ENCODE assay signal across 8 cellular contexts in the genomic region with DNA sequence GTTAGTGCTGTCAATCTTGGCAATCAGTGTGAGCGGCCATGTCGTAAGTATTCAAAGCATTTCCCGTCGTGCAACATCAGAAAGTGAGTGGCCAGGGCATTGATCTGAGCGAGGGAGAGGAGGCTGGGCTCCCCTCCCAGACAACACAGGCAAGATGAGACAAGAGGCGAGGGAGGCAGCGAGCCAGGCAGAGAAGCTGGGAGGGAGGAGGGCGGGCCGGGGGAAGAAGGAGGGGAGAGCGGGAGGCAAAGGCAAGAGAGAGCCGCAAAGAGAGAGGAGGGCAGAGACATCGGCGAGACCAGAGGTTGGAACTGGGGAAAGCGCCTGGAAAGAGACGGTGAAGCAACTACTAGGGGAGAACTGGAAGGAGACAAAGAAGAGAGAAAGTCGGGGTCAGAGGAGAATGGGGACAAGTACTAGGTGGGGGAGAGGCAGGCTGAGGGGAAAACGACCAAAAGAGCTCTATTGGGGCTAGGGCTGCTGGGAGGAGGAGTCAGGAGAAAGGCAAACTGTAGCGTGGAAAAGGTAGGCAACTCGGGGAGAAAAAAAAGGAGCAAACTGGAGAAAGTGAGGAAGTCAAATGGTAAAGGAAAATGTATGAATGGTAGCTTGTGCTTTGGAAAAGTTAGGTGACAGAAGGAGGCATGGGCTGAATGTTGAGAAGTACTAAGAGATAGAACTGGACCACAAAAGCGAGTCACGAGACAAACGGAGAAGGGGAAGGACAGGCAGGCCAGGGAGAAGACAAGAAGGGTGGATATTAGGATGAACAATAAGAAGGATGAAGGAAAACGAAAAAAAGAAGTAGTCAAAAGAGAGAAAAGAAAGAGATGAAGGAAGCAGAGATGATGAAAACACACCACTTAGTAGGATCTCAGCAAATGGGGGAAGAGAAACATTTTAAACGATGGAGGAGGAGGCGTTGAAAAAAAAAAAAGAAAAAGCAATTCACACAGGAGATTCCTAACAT.
A peak's percentile ranks its signal among the peaks of the same experiment; 100 is the strongest.
DNase-seq lines count a peak whose midpoint lies in the region; ATAC-seq lines count a peak whose summit lies in the region.

No MANE protein-coding gene starts in this region.

- CTCF ChIA-PET in CD8-positive, alpha-beta memory T cell (lab: Charles Lee), result no interaction called here

- no peak overlapping the region for H3K4me3 Mint-ChIP-seq in CD8-positive, alpha-beta memory T cell

- H3K4me1 Mint-ChIP-seq in CD8-positive, alpha-beta memory T cell, result peaks cover 37 to 48% (median 40%) of the 10 kb centered on the region in 3 donors

- POLR2A ChIA-PET in CD8-positive, alpha-beta memory T cell (lab: Charles Lee), result no interaction called here

- H3K4me3 ChIP-seq in CD8-positive, alpha-beta memory T cell (ENCODE audit: low read length), result no peak overlapping the region

- H3K27ac ChIP-seq in CD8-positive, alpha-beta memory T cell (ENCODE audit: low read depth, low read length), result no peak overlapping the region

- no peaks in the 10 kb centered on the region for H3K9me3 ChIP-seq in CD8-positive, alpha-beta memory T cell (ENCODE audit: low read length)

- in situ Hi-C loops in SK-MEL-5 (cut with HindIII; ENCODE audit: low pct_unique_long_range_greater_than_20kb, low sequenced_read_pairs), result no loop called here

- peaks cover 40 to 47% of the 10 kb centered on the region in 2 donors for H3K27me3 Mint-ChIP-seq in CD8-positive, alpha-beta memory T cell

- intact Hi-C loops in Right ventricle myocardium inferior (cut with DNase I) (loop anchor here (2.0 to 10.0 kb wide), 6 partner anchors 253 to 957 kb away; partner anchors contain the start of gene SOX6), posterior cingulate gyrus (cut with DNase I) (loop anchor here (5.0 kb wide), 1 partner anchor 1281 kb away; no protein-coding TSS in a partner anchor)

- H3K36me3 Mint-ChIP-seq in CD8-positive, alpha-beta memory T cell, result peaks cover 0 to 2% (median 0%) of the 10 kb centered on the region in 3 donors

- peaks cover 34% of the 10 kb centered on the region for H3K4me1 ChIP-seq in CD8-positive, alpha-beta memory T cell (ENCODE audit: insufficient read depth, low read length)

- DNase-seq in HK-2 (ENCODE audit: unreplicated experiment), result peak; percentile 24
- DNase-seq in SK-MEL-5 (ENCODE audit: low read depth, low spot score), result peak; percentile 86
- peak; percentile 90 for DNase-seq in Right ventricle myocardium inferior (ENCODE audit: missing footprints)
- peak in 7 of 10 donors; percentile 41 to 92 (median 55) for DNase-seq in posterior cingulate gyrus
- DNase-seq in COR-L47 (lab: John Stamatoyannopoulos, UW), result no peak
- no peak for DNase-seq in CD8-positive, alpha-beta memory T cell

- H3K27ac Mint-ChIP-seq in CD8-positive, alpha-beta memory T cell, result no peak overlapping the region

- peaks cover 0 to 18% (median 17%) of the 10 kb centered on the region in 5 donors for H3K9me3 Mint-ChIP-seq in CD8-positive, alpha-beta memory T cell

- H3K27me3 ChIP-seq in CD8-positive, alpha-beta memory T cell (ENCODE audit: insufficient read depth, low read length, poor library complexity, severe bottlenecking), result peaks cover 70% of the 10 kb centered on the region

- peak; percentile 70 for ATAC-seq in Right ventricle myocardium inferior
- no peak for ATAC-seq in GM21528 (IDR thresholded peaks at IDR 0.05; ENCODE audit: low FRiP score, unreplicated experiment)
- no peak for ATAC-seq in HG02571 (IDR thresholded peaks at IDR 0.05; ENCODE audit: unreplicated experiment)

- H3K36me3 ChIP-seq in CD8-positive, alpha-beta memory T cell (ENCODE audit: insufficient read depth, low read length), result no peaks in the 10 kb centered on the region

Comparison
In these comparisons a context has a peak if more than half of its experiments do, and no peak if none do; other contexts are left out.
1. DNase-seq: peak in HK-2 (single experiment), SK-MEL-5 (single experiment), Right ventricle myocardium inferior (single experiment) and posterior cingulate gyrus (7 of 10); none in COR-L47 (single experiment) and CD8-positive, alpha-beta memory T cell (0 of 5).